Comparison of ENCODE assay signal across 8 cellular contexts in genomic region chr12:111367661-111368221, GRCh38. TPM values are rescaled to one million over a fixed set of nuclear protein-coding genes. Genes with fewer than 3 reads are reported as not detected.
A peak's percentile ranks its signal among the peaks of the same experiment; 100 is the strongest.
DNase-seq lines count a peak whose midpoint lies in the region; ATAC-seq and TF ChIP-seq lines count a peak whose summit lies in the region.

No MANE protein-coding gene starts in this region.

- no peaks in the 10 kb centered on the region for H3K27me3 ChIP-seq in CD8-positive, alpha-beta T cell (ENCODE audit: insufficient read depth, low read length)
- H3K27me3 ChIP-seq in SJSA1 (replicated peaks), result no peaks in the 10 kb centered on the region

- H3K4me3 ChIP-seq in CD8-positive, alpha-beta T cell (ENCODE audit: low read depth, low read length), result no peak overlapping the region
- H3K4me3 ChIP-seq in SJSA1, result peak overlapping the region; percentile 85
- H3K4me3 ChIP-seq in lower leg skin (ENCODE audit: low read depth, poor library complexity, severe bottlenecking), result no peak overlapping the region

- no peak overlapping the region for H3K27ac Mint-ChIP-seq in CD8-positive, alpha-beta T cell
- no peak overlapping the region for H3K27ac Mint-ChIP-seq in osteocyte (ENCODE audit: unreplicated experiment)

- no peaks in the 10 kb centered on the region for H3K27me3 Mint-ChIP-seq in CD8-positive, alpha-beta T cell (ENCODE audit: low read depth)
- H3K27me3 Mint-ChIP-seq in osteocyte (ENCODE audit: unreplicated experiment), result no peaks in the 10 kb centered on the region

- no peak for TF ChIP-seq POLR2A in lower leg skin (IDR thresholded peaks at IDR 0.05)

- DNase-seq in CD8-positive, alpha-beta T cell, result no peak
- no peak for DNase-seq in SJSA1 (ENCODE audit: low read depth in 1 of 2, low spot score in 2 of 2)
- DNase-seq in fibroblast of peridontal ligament (ENCODE audit: extremely low read depth), result peak; percentile 20
- no peak for DNase-seq in osteocyte (ENCODE audit: extremely low spot score, unreplicated experiment)
- no peak for DNase-seq in GF-D8 (lab: John Stamatoyannopoulos, UW)
- DNase-seq in lower leg skin (ENCODE audit: low spot score in 2 of 2), result no peak

- no peaks in the 10 kb centered on the region for H3K9me3 Mint-ChIP-seq in CD8-positive, alpha-beta T cell
- H3K9me3 Mint-ChIP-seq in osteocyte (ENCODE audit: unreplicated experiment), result no peaks in the 10 kb centered on the region

- no peak overlapping the region for H3K27ac ChIP-seq in CD8-positive, alpha-beta T cell (ENCODE audit: low read depth, low read length)
- H3K27ac ChIP-seq in SJSA1, result no peak overlapping the region

- H3K36me3 Mint-ChIP-seq in CD8-positive, alpha-beta T cell, result peaks cover 4% of the 10 kb centered on the region
- H3K36me3 Mint-ChIP-seq in osteocyte (ENCODE audit: unreplicated experiment), result peaks cover 6% of the 10 kb centered on the region

- POLR2A ChIA-PET in CD8-positive, alpha-beta T cell (lab: Charles Lee), result no interaction called here

- CTCF ChIA-PET in CD8-positive, alpha-beta T cell (lab: Charles Lee), result interaction anchor here (2.6 kb wide), 1 partner anchor 29 kb away, joined by 15 read pairs; no protein-coding TSS in a partner anchor

- H3K36me3 ChIP-seq in CD8-positive, alpha-beta T cell (ENCODE audit: insufficient read depth, low read length), result no peaks in the 10 kb centered on the region
- peaks cover 14% of the 10 kb centered on the region for H3K36me3 ChIP-seq in SJSA1

- H3K4me3 Mint-ChIP-seq in CD8-positive, alpha-beta T cell, result peak overlapping the region; percentile 81
- H3K4me3 Mint-ChIP-seq in osteocyte (ENCODE audit: unreplicated experiment), result peak overlapping the region; percentile 81

- 35 to 46% methylated on average over 5 to 7 of the region's 7 CpGs for WGBS in lower leg skin, 2 donors

- H3K9me3 ChIP-seq in CD8-positive, alpha-beta T cell (ENCODE audit: low read length), result no peaks in the 10 kb centered on the region
- H3K9me3 ChIP-seq in SJSA1 (replicated peaks), result no peaks in the 10 kb centered on the region

- TF ChIP-seq CTCF in CD8-positive, alpha-beta T cell (IDR thresholded peaks at IDR 0.05), result no peak
- TF ChIP-seq CTCF in osteocyte (IDR thresholded peaks at IDR 0.05) (no peak), lower leg skin (IDR thresholded peaks at IDR 0.05) (peak in 1 of 3 donors; percentile 68)

- intact Hi-C loops in CD8-positive, alpha-beta T cell (cut with DNase I, micrococcal nuclease), result loop anchor here in 1 of 2 experiments (5.0 kb wide), 1 partner anchor 475 kb away; the partner anchor contains the start of gene MAPKAPK5
- intact Hi-C loops in lower leg skin (cut with DNase I; ENCODE audit: low total_unique reads), result no loop called here

- H3K4me1 ChIP-seq in CD8-positive, alpha-beta T cell (ENCODE audit: insufficient read depth, low read length), result peaks cover 20% of the 10 kb centered on the region
- H3K4me1 ChIP-seq in SJSA1 (replicated peaks), result peaks cover 24% of the 10 kb centered on the region

- ATAC-seq in CD8-positive, alpha-beta T cell, result no peak
- no peak for ATAC-seq in GM18867 (IDR thresholded peaks at IDR 0.05; ENCODE audit: unreplicated experiment)
- ATAC-seq in HG02798 (IDR thresholded peaks at IDR 0.05; ENCODE audit: poor library complexity, unreplicated experiment), result no peak

- peaks cover 23% of the 10 kb centered on the region for H3K4me1 Mint-ChIP-seq in CD8-positive, alpha-beta T cell (ENCODE audit: low read depth)
- H3K4me1 Mint-ChIP-seq in osteocyte (ENCODE audit: unreplicated experiment), result peaks cover 22% of the 10 kb centered on the region

RNA-seq across cellular contexts. Expression of gene PHETA1, which starts 1.2 kb away (rescaled TPM):
- total RNA-seq in CD8-positive, alpha-beta T cell, result under 1 TPM; 0.79 to 0.83 TPM
- 1.8 and 8.5 TPM in 2 replicates for total RNA-seq in SJSA1 (2014; rRNA removed; shearing (Covaris generic))
- total RNA-seq in osteocyte (13.6 and 14.6 TPM in 2 replicates), lower leg skin (10 to 100 TPM; 18.6 to 37.3 (median 25.1) TPM)

RNA-seq across cellular contexts. Expression of gene SH2B3, which starts 38.0 kb away (rescaled TPM):
- total RNA-seq in CD8-positive, alpha-beta T cell, result 10 to 100 TPM; 48.7 to 48.8 TPM
- total RNA-seq in SJSA1 (2014; rRNA removed; shearing (Covaris generic)), result 13.0 and 20.5 TPM in 2 replicates
- total RNA-seq in osteocyte (36.4 and 37.4 TPM in 2 replicates), lower leg skin (10 to 100 TPM in 1 of 4 donors, 1 to 10 TPM in 3; 6.5 to 16.1 (median 8.2) TPM)
